In genomic region chr21:29557200-29557599, GRCh38 we compare ENCODE assay signal across 13 cellular contexts.
"Had no signal": no experiment of that assay in that cellular context is flagged by ENCODE, and none has a peak within 500 bp of the region (broad histone marks: within the 10 kb centered on the region; RNA-seq: fewer than 3 reads in every experiment).

No MANE protein-coding gene starts in this region.

- H3K9me3 Mint-ChIP-seq: activated CD4-positive, alpha-beta memory T cell treated with anti-CD3 and anti-CD28 coated beads, Interleukin-2, amount 10 ng/mL, durations not matched to agents 7 days and 5 days; neural crest cell; stimulated activated naive CD8-positive, alpha-beta T cell treated with anti-CD3 and anti-CD28 coated beads, Interleukin-15, Interleukin-2, amounts not matched to agents 100 ng/mL and 50 ng/mL, for 24 hours had no signal

- H3K27ac Mint-ChIP-seq: activated CD4-positive, alpha-beta memory T cell treated with anti-CD3 and anti-CD28 coated beads, Interleukin-2, amount 10 ng/mL, durations not matched to agents 7 days and 5 days; activated naive CD8-positive, alpha-beta T cell; stimulated activated naive CD8-positive, alpha-beta T cell treated with anti-CD3 and anti-CD28 coated beads, Interleukin-15, Interleukin-2, amounts not matched to agents 100 ng/mL and 50 ng/mL, for 24 hours had no signal

- H3K27ac ChIP-seq: brain microvascular endothelial cell, ovary, thoracic aorta had no signal

- H3K27me3 Mint-ChIP-seq: activated CD4-positive, alpha-beta memory T cell treated with anti-CD3 and anti-CD28 coated beads, Interleukin-2, amount 10 ng/mL, durations not matched to agents 7 days and 5 days; activated naive CD8-positive, alpha-beta T cell; stimulated activated naive CD8-positive, alpha-beta T cell treated with anti-CD3 and anti-CD28 coated beads, Interleukin-15, Interleukin-2, amounts not matched to agents 100 ng/mL and 50 ng/mL, for 24 hours had no signal

- H3K4me3 ChIP-seq: ovary, thoracic aorta had no signal

- H3K36me3 ChIP-seq: brain microvascular endothelial cell, ovary, thoracic aorta had no signal

- DNase-seq: activated CD4-positive, alpha-beta memory T cell treated with anti-CD3 and anti-CD28 coated beads, Interleukin-2, amount 10 ng/mL, durations not matched to agents 7 days and 5 days; activated gamma-delta T cell; activated T-cell treated with anti-CD3 and anti-CD28 coated beads, Interleukin-2, amount 50 U/mL, for 48 hours; brain microvascular endothelial cell; dermis blood vessel endothelial cell; erythroblast; ovary; stimulated activated CD4-positive, alpha-beta T cell treated with anti-CD3 and anti-CD28 coated beads, Interleukin-4, amount 100 ng/mL, for 24 hours; T-helper 9 cell had no signal

- H3K4me1 Mint-ChIP-seq: activated CD4-positive, alpha-beta memory T cell treated with anti-CD3 and anti-CD28 coated beads, Interleukin-2, amount 10 ng/mL, durations not matched to agents 7 days and 5 days had no signal

- H3K9me3 ChIP-seq: ovary, thoracic aorta had no signal

- H3K27me3 ChIP-seq: brain microvascular endothelial cell, ovary had no signal

- H3K4me3 Mint-ChIP-seq: activated CD4-positive, alpha-beta memory T cell treated with anti-CD3 and anti-CD28 coated beads, Interleukin-2, amount 10 ng/mL, durations not matched to agents 7 days and 5 days; activated naive CD8-positive, alpha-beta T cell; neural crest cell; stimulated activated naive CD8-positive, alpha-beta T cell treated with anti-CD3 and anti-CD28 coated beads, Interleukin-15, Interleukin-2, amounts not matched to agents 100 ng/mL and 50 ng/mL, for 24 hours had no signal
